8 cellular contexts compared by ENCODE assay signal in genomic region chr14:105364100-105364708, GRCh38. TPM values are rescaled to one million over a fixed set of nuclear protein-coding genes. Genes with fewer than 3 reads are reported as not detected.
DNase-seq lines count a peak whose midpoint lies in the region; ATAC-seq and TF ChIP-seq lines count a peak whose summit lies in the region.

No MANE protein-coding gene starts in this region.

- ATAC-seq in mucosa of descending colon: peak; percentile 71
- ATAC-seq in GM21717 (IDR thresholded peaks at IDR 0.05; ENCODE audit: unreplicated experiment): no peak

- H3K9me3 ChIP-seq in mucosa of descending colon: no peaks in the 10 kb centered on the region

- DNase-seq in CD1c-positive myeloid dendritic cell (ENCODE audit: extremely low spot score): peak; percentile 4
- peak; percentile 32 for DNase-seq in NCI-H69 (lab: John Stamatoyannopoulos, UW)
- DNase-seq in activated naive CD8-positive, alpha-beta T cell treated with anti-CD3 and anti-CD28 coated beads, Interleukin-2, amount 50 U/mL, for 16 hours (ENCODE audit: low read depth, low spot score): peak; percentile 12
- peak; percentile 49 to 59 (median 49) for DNase-seq in mucosa of descending colon
- no peak for DNase-seq in pons (ENCODE audit: low spot score)
- DNase-seq in DMS53 (lab: John Stamatoyannopoulos, UW): no peak
- no peak for DNase-seq in posterior cingulate gyrus

- intact Hi-C loops in mucosa of descending colon (cut with DNase I, micrococcal nuclease) (no loop called here), posterior cingulate gyrus (cut with DNase I) (no loop called here)

- H3K4me3 ChIP-seq in mucosa of descending colon: no peak overlapping the region

- H3K36me3 ChIP-seq in mucosa of descending colon (ENCODE audit: low read depth): no peaks in the 10 kb centered on the region

- no peaks in the 10 kb centered on the region for H3K4me1 ChIP-seq in mucosa of descending colon (ENCODE audit: low read depth)

- TF ChIP-seq CTCF in mucosa of descending colon (IDR thresholded peaks at IDR 0.05): no peak

RNA-seq across cellular contexts. Expression of gene TEX22, which starts 34.1 kb away (rescaled TPM):
- total RNA-seq in mucosa of descending colon: 1 to 10 TPM in 1 of 3 donors, under 1 TPM in 2; 0.84 to 2.0 (median 0.95) TPM

RNA-seq across cellular contexts. Expression of gene PACS2, which starts 49.7 kb away (rescaled TPM):
- 10 to 100 TPM; 71.7 to 84.3 (median 78.9) TPM for total RNA-seq in mucosa of descending colon

RNA-seq across cellular contexts. Expression of gene MTA1, which starts 55.4 kb away (rescaled TPM):
- 100 to 1,000 TPM in 1 of 3 donors, 10 to 100 TPM in 2; 76.4 to 105 (median 79.7) TPM for total RNA-seq in mucosa of descending colon

Comparison
In these comparisons a context has a peak if more than half of its experiments do, and no peak if none do; other contexts are left out.
1. DNase-seq: peak in CD1c-positive myeloid dendritic cell (single experiment), NCI-H69 (single experiment), activated naive CD8-positive, alpha-beta T cell treated with anti-CD3 and anti-CD28 coated beads, Interleukin-2, amount 50 U/mL, for 16 hours (single experiment) and mucosa of descending colon (3 of 3); none in pons (single experiment), DMS53 (single experiment) and posterior cingulate gyrus (0 of 10).